Comparison of ENCODE assay signal across 16 cellular contexts in the genomic region with DNA sequence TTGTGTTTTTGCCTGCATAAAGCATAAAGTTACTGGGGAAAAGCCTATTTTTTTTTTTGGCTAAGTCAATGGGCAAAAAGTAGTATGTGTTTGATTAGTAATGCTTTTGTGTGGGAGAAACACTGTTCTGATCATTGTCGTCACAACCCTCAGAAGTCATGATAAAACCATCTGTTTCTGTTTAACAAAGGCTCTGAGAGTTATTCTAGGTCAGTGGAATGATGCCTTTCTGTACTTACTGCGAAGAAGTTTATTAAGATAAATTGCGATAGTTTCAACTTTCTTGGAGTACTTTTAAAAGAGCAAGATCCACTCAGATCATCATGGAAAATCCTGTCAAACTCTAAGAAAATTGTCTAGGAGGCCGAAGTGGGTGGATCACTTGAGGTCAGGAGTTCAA.
DNase-seq lines count a peak whose midpoint lies in the region; ATAC-seq, FAIRE-seq and TF ChIP-seq lines count a peak whose summit lies in the region.
"Had no signal": no experiment of that assay in that cellular context is flagged by ENCODE, and none has a peak within 500 bp of the region (broad histone marks: within the 10 kb centered on the region; RNA-seq: fewer than 3 reads in every experiment).

No MANE protein-coding gene starts in this region.

- in situ Hi-C loops in G401 (cut with HindIII; ENCODE audit: low sequenced_read_pairs) = no loop called here

- H3K4me3 Mint-ChIP-seq in stimulated activated naive CD8-positive, alpha-beta T cell treated with anti-CD3 and anti-CD28 coated beads, Interleukin-15, Interleukin-2, amounts not matched to agents 100 ng/mL and 50 ng/mL, for 24 hours = no peak overlapping the region
- no peak overlapping the region for H3K4me3 Mint-ChIP-seq in stimulated activated naive CD8-positive, alpha-beta T cell treated with anti-CD3 and anti-CD28 coated beads, Interleukin-15, amount 100 ng/mL, for 72 hours
- no peak overlapping the region for H3K4me3 Mint-ChIP-seq in activated T-helper 1 cell treated with anti-CD3 and anti-CD28 coated beads, Interleukin-12 subunit alpha, Interleukin-12 subunit beta, Interleukin-2, Interleukin-4 antibody, amounts not matched to agents 30 ng/mL and 10 ng/mL and 1 ng/mL, durations not matched to agents 14 hours and 24 hours and 36 hours

- H3K27ac ChIP-seq in coronary artery = no peak overlapping the region
- H3K27ac ChIP-seq: dorsolateral prefrontal cortex, prostate gland, vagina had no signal

- H3K36me3 Mint-ChIP-seq in stimulated activated naive CD8-positive, alpha-beta T cell treated with anti-CD3 and anti-CD28 coated beads, Interleukin-15, Interleukin-2, amounts not matched to agents 100 ng/mL and 50 ng/mL, for 24 hours (ENCODE audit: low read depth) = peaks cover 32% of the 10 kb centered on the region
- peaks cover 27% of the 10 kb centered on the region for H3K36me3 Mint-ChIP-seq in activated T-helper 1 cell treated with anti-CD3 and anti-CD28 coated beads, Interleukin-12 subunit alpha, Interleukin-12 subunit beta, Interleukin-2, Interleukin-4 antibody, amounts not matched to agents 30 ng/mL and 10 ng/mL and 1 ng/mL, durations not matched to agents 14 hours and 24 hours and 36 hours (ENCODE audit: low read depth)

- no peaks in the 10 kb centered on the region for H3K9me3 Mint-ChIP-seq in stimulated activated naive CD8-positive, alpha-beta T cell treated with anti-CD3 and anti-CD28 coated beads, Interleukin-15, Interleukin-2, amounts not matched to agents 100 ng/mL and 50 ng/mL, for 24 hours
- peaks cover 0 to 5% of the 10 kb centered on the region in 2 donors for H3K9me3 Mint-ChIP-seq in stimulated activated naive CD8-positive, alpha-beta T cell treated with anti-CD3 and anti-CD28 coated beads, Interleukin-15, amount 100 ng/mL, for 72 hours
- H3K9me3 Mint-ChIP-seq in activated T-helper 1 cell treated with anti-CD3 and anti-CD28 coated beads, Interleukin-12 subunit alpha, Interleukin-12 subunit beta, Interleukin-2, Interleukin-4 antibody, amounts not matched to agents 30 ng/mL and 10 ng/mL and 1 ng/mL, durations not matched to agents 14 hours and 24 hours and 36 hours = no peaks in the 10 kb centered on the region

- H3K4me1 Mint-ChIP-seq in stimulated activated naive CD8-positive, alpha-beta T cell treated with anti-CD3 and anti-CD28 coated beads, Interleukin-15, Interleukin-2, amounts not matched to agents 100 ng/mL and 50 ng/mL, for 24 hours (ENCODE audit: low read depth) = peaks cover 80% of the 10 kb centered on the region
- peaks cover 74% of the 10 kb centered on the region for H3K4me1 Mint-ChIP-seq in stimulated activated naive CD8-positive, alpha-beta T cell treated with anti-CD3 and anti-CD28 coated beads, Interleukin-15, amount 100 ng/mL, for 72 hours
- peaks cover 59% of the 10 kb centered on the region for H3K4me1 Mint-ChIP-seq in activated T-helper 1 cell treated with anti-CD3 and anti-CD28 coated beads, Interleukin-12 subunit alpha, Interleukin-12 subunit beta, Interleukin-2, Interleukin-4 antibody, amounts not matched to agents 30 ng/mL and 10 ng/mL and 1 ng/mL, durations not matched to agents 14 hours and 24 hours and 36 hours (ENCODE audit: low read depth)

- no peak for TF ChIP-seq CTCF in coronary artery (IDR thresholded peaks at IDR 0.05)

- peak overlapping the region; percentile 53 for H3K27ac Mint-ChIP-seq in stimulated activated naive CD8-positive, alpha-beta T cell treated with anti-CD3 and anti-CD28 coated beads, Interleukin-15, Interleukin-2, amounts not matched to agents 100 ng/mL and 50 ng/mL, for 24 hours
- peak overlapping the region in 1 of 2 donors; percentile 15 for H3K27ac Mint-ChIP-seq in stimulated activated naive CD8-positive, alpha-beta T cell treated with anti-CD3 and anti-CD28 coated beads, Interleukin-15, amount 100 ng/mL, for 72 hours
- peak overlapping the region; percentile 12 for H3K27ac Mint-ChIP-seq in activated T-helper 1 cell treated with anti-CD3 and anti-CD28 coated beads, Interleukin-12 subunit alpha, Interleukin-12 subunit beta, Interleukin-2, Interleukin-4 antibody, amounts not matched to agents 30 ng/mL and 10 ng/mL and 1 ng/mL, durations not matched to agents 14 hours and 24 hours and 36 hours

- no peaks in the 10 kb centered on the region for H3K27me3 Mint-ChIP-seq in stimulated activated naive CD8-positive, alpha-beta T cell treated with anti-CD3 and anti-CD28 coated beads, Interleukin-15, Interleukin-2, amounts not matched to agents 100 ng/mL and 50 ng/mL, for 24 hours
- no peaks in the 10 kb centered on the region for H3K27me3 Mint-ChIP-seq in stimulated activated naive CD8-positive, alpha-beta T cell treated with anti-CD3 and anti-CD28 coated beads, Interleukin-15, amount 100 ng/mL, for 72 hours
- no peaks in the 10 kb centered on the region for H3K27me3 Mint-ChIP-seq in activated T-helper 1 cell treated with anti-CD3 and anti-CD28 coated beads, Interleukin-12 subunit alpha, Interleukin-12 subunit beta, Interleukin-2, Interleukin-4 antibody, amounts not matched to agents 30 ng/mL and 10 ng/mL and 1 ng/mL, durations not matched to agents 14 hours and 24 hours and 36 hours (ENCODE audit: insufficient read depth)

- intact Hi-C loops in activated T-helper 1 cell treated with anti-CD3 and anti-CD28 coated beads, Interleukin-12 subunit alpha, Interleukin-12 subunit beta, Interleukin-2, Interleukin-4 antibody, amounts not matched to agents 30 ng/mL and 10 ng/mL and 1 ng/mL, durations not matched to agents 14 hours and 24 hours and 36 hours (cut with micrococcal nuclease) = no loop called here

- no peak for DNase-seq in stimulated activated naive CD8-positive, alpha-beta T cell treated with anti-CD3 and anti-CD28 coated beads, Interleukin-15, amount 100 ng/mL, for 72 hours
- DNase-seq in activated T-helper 1 cell treated with anti-CD3 and anti-CD28 coated beads, Interleukin-12 subunit alpha, Interleukin-12 subunit beta, Interleukin-2, Interleukin-4 antibody, amounts not matched to agents 30 ng/mL and 10 ng/mL and 1 ng/mL, durations not matched to agents 14 hours and 24 hours and 36 hours (ENCODE audit: low spot score) = no peak
- peak; percentile 98 for DNase-seq in fibroblast of peridontal ligament (ENCODE audit: extremely low read depth)
- DNase-seq in coronary artery (ENCODE audit: low spot score) = no peak
- DNase-seq in HTR-8/SVneo (ENCODE audit: insufficient read length, low spot score) = no peak
- DNase-seq in G401 (ENCODE audit: low spot score) = no peak
- DNase-seq: activated CD8-positive, alpha-beta memory T cell treated with anti-CD3 and anti-CD28 coated beads for 24 hours; dorsolateral prefrontal cortex; NCI-H2029; NCI-H748 treated with DMSO at 0.1 percent for 48 hours; stimulated activated CD4-positive, alpha-beta T cell treated with anti-CD3 and anti-CD28 coated beads, Interleukin-2, amount 100 ng/mL, for 48 hours; T1000 had no signal

- ATAC-seq in stimulated activated naive CD8-positive, alpha-beta T cell treated with anti-CD3 and anti-CD28 coated beads, Interleukin-15, amount 100 ng/mL, for 72 hours = no peak
- no peak for ATAC-seq in GM21381 (IDR thresholded peaks at IDR 0.05; ENCODE audit: unreplicated experiment)

- no peak for FAIRE-seq in HTR-8/SVneo (lab: Jason Lieb, UNC)

- no peak overlapping the region for H3K4me3 ChIP-seq in coronary artery
- H3K4me3 ChIP-seq: dorsolateral prefrontal cortex, prostate gland, vagina had no signal
